Comparison of ENCODE assay signal across 25 cellular contexts in the genomic region with DNA sequence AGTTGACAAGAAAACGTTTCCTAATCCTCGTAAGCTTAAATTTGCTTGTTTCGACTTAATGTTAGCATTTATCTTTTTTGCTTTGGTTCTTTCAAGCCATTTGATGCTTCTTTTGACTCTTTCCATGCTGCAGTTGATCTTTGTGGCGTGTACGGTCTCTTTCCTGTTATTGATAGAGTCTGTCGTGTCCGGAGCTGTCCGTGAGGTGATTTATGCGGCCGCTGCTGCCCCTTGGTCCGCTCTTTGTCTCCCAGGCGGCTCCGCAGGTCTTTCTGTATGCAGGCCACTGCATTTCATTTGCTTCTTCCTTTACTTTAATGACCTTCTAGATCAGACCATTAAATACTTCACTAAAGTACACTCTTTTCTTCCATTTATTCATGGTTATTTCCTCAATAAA. TPM values are rescaled to one million over a fixed set of nuclear protein-coding genes. Genes with fewer than 3 reads are reported as not detected.
DNase-seq lines count a peak whose midpoint lies in the region; ATAC-seq, FAIRE-seq and TF ChIP-seq lines count a peak whose summit lies in the region.
"Had no signal": no experiment of that assay in that cellular context is flagged by ENCODE, and none has a peak within 500 bp of the region (broad histone marks: within the 10 kb centered on the region; RNA-seq: fewer than 3 reads in every experiment).

No MANE protein-coding gene starts in this region.

- H3K36me3 Mint-ChIP-seq in type B pancreatic cell (peaks cover 17% of the 10 kb centered on the region), GM23338 (ENCODE audit: low read depth) (peaks cover 5% of the 10 kb centered on the region)

- no peak overlapping the region for H3K9ac ChIP-seq in HepG2 (ENCODE audit: insufficient read depth, low read depth, low read length)
- H3K9ac ChIP-seq: BLaER1 had no signal

- DNase-seq in HepG2 (ENCODE audit: low spot score) (no peak), right lobe of liver (no peak), dermis microvascular lymphatic vessel endothelial cell (ENCODE audit: low read depth in 2 of 2) (peak; percentile 23 to 61), lung microvascular endothelial cell (ENCODE audit: low read depth in 2 of 2) (peak; percentile 31 to 84), type B pancreatic cell (ENCODE audit: extremely low spot score, unreplicated experiment) (peak; percentile 10), kidney glomerular epithelial cell (lab: John Stamatoyannopoulos, UW) (no peak), GM23338 (ENCODE audit: low spot score) (no peak)
- DNase-seq: Caco-2; CD4-positive, alpha-beta T cell; DMS 273 treated with DMSO at 0.1 percent for 48 hours; DMS79 treated with DMSO at 0.1 percent for 48 hours; KBM-7; NCI-H1092; NCI-H1436; NCI-H187 treated with DMSO at 0.1 percent for 48 hours; NCI-H2227 treated with DMSO at 0.1 percent for 48 hours; NCI-H510A treated with DMSO at 0.1 percent for 48 hours; NCI-H748 treated with DMSO at 0.1 percent for 48 hours; PC-9; RPMI8226 had no signal

- TF ChIP-seq CTCF in HepG2 (CRISPR knock-in tag; IDR thresholded peaks at IDR 0.05) (no peak), right lobe of liver (IDR thresholded peaks at IDR 0.05) (no peak), type B pancreatic cell (conservative IDR thresholded peaks at IDR 0.05) (no peak), GM23338 (conservative IDR thresholded peaks at IDR 0.05; ENCODE audit: low read depth in 2 of 2) (no peak)

- in situ Hi-C loops in HepG2 (cut with HindIII; ENCODE audit: extremely low pct_ligation_motif_present, low pct_unique_long_range_greater_than_20kb), result no loop called here

- H3K36me3 ChIP-seq in HepG2 (replicated peaks in 1 of 2; ENCODE audit: control insufficient read depth in 1 of 2, insufficient read depth in 2 of 2, low read length in 2 of 2) (peaks cover 7 to 8% of the 10 kb centered on the region in 2 experiments; a peak in 4 of 5 replicates), right lobe of liver (no peaks in the 10 kb centered on the region), GM23338 (ENCODE audit: insufficient read depth) (no peaks in the 10 kb centered on the region)

- H3K4me1 ChIP-seq in HepG2 (ENCODE audit: insufficient read depth, low read length), result peaks cover 45% of the 10 kb centered on the region
- peaks cover 0 to 32% (median 14%) of the 10 kb centered on the region in 4 donors for H3K4me1 ChIP-seq in right lobe of liver
- no peaks in the 10 kb centered on the region for H3K4me1 ChIP-seq in GM23338 (ENCODE audit: insufficient read depth)

- TF ChIP-seq RAD21 in HepG2 (CRISPR knock-in tag; IDR thresholded peaks at IDR 0.05), result no peak

- WGBS in HepG2 (ENCODE audit: low lambda C conversion rate), result 92% methylated on average over 13 of the region's 13 CpGs
- 64% methylated on average over 13 of the region's 13 CpGs for WGBS in right lobe of liver (ENCODE audit: insufficient coverage, low coverage, low lambda C conversion rate, missing lambda C conversion rate)

- FAIRE-seq in HepG2 (lab: Jason Lieb, UNC), result no peak
- FAIRE-seq: GM19239, H1 had no signal

- no peaks in the 10 kb centered on the region for H3K9me3 ChIP-seq in HepG2 (ENCODE audit: low read length)
- no peaks in the 10 kb centered on the region for H3K9me3 ChIP-seq in right lobe of liver
- H3K9me3 ChIP-seq: Caco-2 had no signal

- BruUV-seq in HepG2 (replicated peaks; lab: Mats Ljungman, UMichigan), result no TSS peak

- H3K9me2 ChIP-seq in GM23338 (ENCODE audit: insufficient read depth), result no peaks in the 10 kb centered on the region

- H3K27ac ChIP-seq in HepG2 (ENCODE audit: extremely low read length, insufficient read depth, low read length) (no peak overlapping the region), right lobe of liver (no peak overlapping the region), GM23338 (ENCODE audit: low read depth) (no peak overlapping the region)
- H3K27ac ChIP-seq: BLaER1, HL-60, PC-9 had no signal

- TF ChIP-seq POLR2A in HepG2 (IDR thresholded peaks at IDR 0.05; ENCODE audit: insufficient read depth in 1 of 2, low read depth in 2 of 2, low read length in 2 of 2) (no peak), right lobe of liver (IDR thresholded peaks at IDR 0.05) (no peak)

- H3K4me3 Mint-ChIP-seq in type B pancreatic cell (no peak overlapping the region), GM23338 (no peak overlapping the region)
- H3K4me3 Mint-ChIP-seq: CD4-positive, alpha-beta T cell had no signal

- no peaks in the 10 kb centered on the region for H3K27me3 Mint-ChIP-seq in type B pancreatic cell
- H3K27me3 Mint-ChIP-seq in GM23338 (ENCODE audit: insufficient read depth, low read depth, poor library complexity), result peaks cover 3% of the 10 kb centered on the region
- H3K27me3 Mint-ChIP-seq: CD4-positive, alpha-beta T cell had no signal

- no peak for ATAC-seq in HepG2
- no peak for ATAC-seq in right lobe of liver
- no peak for ATAC-seq in GM23338
- ATAC-seq: HCT116 had no signal

- H3K9me3 Mint-ChIP-seq in type B pancreatic cell, result peaks cover 5% of the 10 kb centered on the region
- no peaks in the 10 kb centered on the region for H3K9me3 Mint-ChIP-seq in GM23338
- H3K9me3 Mint-ChIP-seq: CD4-positive, alpha-beta T cell had no signal

- H2AFZ ChIP-seq in HepG2 (ENCODE audit: low read length), result no peak overlapping the region
- H2AFZ ChIP-seq in GM23338, result no peak overlapping the region
- H2AFZ ChIP-seq: PC-9 had no signal

- TF ChIP-seq EP300 in HepG2 (IDR thresholded peaks at IDR 0.05; ENCODE audit: low read depth in 2 of 2, low read length in 2 of 2) (no peak), HepG2 (CRISPR knock-in tag; IDR thresholded peaks at IDR 0.05; ENCODE audit: borderline replicate concordance) (no peak)

- H3F3A ChIP-seq in GM23338 (replicated peaks; ENCODE audit: low read depth), result no peaks in the 10 kb centered on the region

- H3K27me3 ChIP-seq in HepG2 (ENCODE audit: control insufficient read depth in 1 of 2, insufficient read depth in 2 of 2, low read length in 2 of 2) (no peaks in the 10 kb centered on the region), right lobe of liver (no peaks in the 10 kb centered on the region), GM23338 (ENCODE audit: insufficient read depth) (no peaks in the 10 kb centered on the region)
- H3K27me3 ChIP-seq: BLaER1 had no signal

- H3K4me3 ChIP-seq in HepG2 (replicated peaks in 1 of 3; ENCODE audit: insufficient read depth in 1 of 3, low read depth in 2 of 3, low read length in 3 of 3) (no peak overlapping the region), right lobe of liver (no peak overlapping the region), GM23338 (no peak overlapping the region)
- H3K4me3 ChIP-seq: BLaER1, PC-9 had no signal

- no peaks in the 10 kb centered on the region for H4K20me1 ChIP-seq in HepG2 (ENCODE audit: insufficient read depth, low read length)
- H4K20me1 ChIP-seq in GM23338 (replicated peaks; ENCODE audit: insufficient read depth), result peaks cover 6% of the 10 kb centered on the region

- H3K27ac Mint-ChIP-seq in type B pancreatic cell, result no peak overlapping the region
- no peak overlapping the region for H3K27ac Mint-ChIP-seq in GM23338
- H3K27ac Mint-ChIP-seq: CD4-positive, alpha-beta T cell had no signal

- no peak overlapping the region for H3K4me2 ChIP-seq in HepG2 (ENCODE audit: low read depth, low read length)
- no peak overlapping the region for H3K4me2 ChIP-seq in GM23338
- H3K4me2 ChIP-seq: BLaER1, PC-9 had no signal

- intact Hi-C loops in HepG2 (cut with micrococcal nuclease; ENCODE audit: unreplicated experiment) (no loop called here), right lobe of liver (cut with DNase I) (loop anchor here in 1 of 2 donors (10.0 kb wide), 1 partner anchor 122 kb away; no protein-coding TSS in a partner anchor)

- POLR2A ChIA-PET in HepG2 (lab: Yijun Ruan, JAX), result no interaction called here

- CTCF ChIA-PET in HepG2 (lab: Yijun Ruan, JAX; ENCODE audit: low intra/inter-chr PET ratio, low total read pairs), result no interaction called here

- H3K4me1 Mint-ChIP-seq in type B pancreatic cell (ENCODE audit: unreplicated experiment) (peaks cover 22% of the 10 kb centered on the region), GM23338 (peaks cover 6% of the 10 kb centered on the region)

- H3K79me2 ChIP-seq in HepG2 (ENCODE audit: insufficient read depth, low read length) (peaks cover 12% of the 10 kb centered on the region), GM23338 (replicated peaks; ENCODE audit: insufficient read depth) (peaks cover 22% of the 10 kb centered on the region)

TF ChIP-seq in GM23338, 12 proteins besides CTCF, POLR2A, EP300 and RAD21 (continues in another document):
- TF ChIP-seq POLR2AphosphoS5 (IDR thresholded peaks at IDR 0.05; ENCODE audit: low read depth), result no peak

RNA-seq across cellular contexts. Expression of a gene that starts 50.3 kb away (rescaled TPM):
- total RNA-seq in HepG2 (2016; rRNA removed; fragmentation: Illumina TruSeq; extraction: Trizol), result 17.3 and 17.6 TPM in 2 replicates
- total RNA-seq in HepG2 (2016; cell fraction: cytosol; rRNA removed; fragmentation: Illumina TruSeq; extraction: Trizol; ENCODE audit: low read depth), result 13.6 and 13.8 TPM in 2 replicates
- 14.5 and 18.0 TPM in 2 replicates for total RNA-seq in HepG2 (2016; cell fraction: insoluble cytoplasmic fraction; rRNA removed; fragmentation: Illumina TruSeq; extraction: Trizol)
- 15.2 and 19.7 TPM in 2 replicates for total RNA-seq in HepG2 (2016; cell fraction: membrane; rRNA removed; fragmentation: Illumina TruSeq; extraction: Trizol)
- total RNA-seq in HepG2 (2016; cell fraction: nucleus; rRNA removed; fragmentation: Illumina TruSeq; extraction: Trizol), result 11.0 and 13.2 TPM in 2 replicates
- 17.5 and 18.0 TPM in 2 replicates for polyA plus RNA-seq in HepG2 (2011; rRNA removed)
- polyA plus RNA-seq in HepG2 (2011; cell fraction: cytosol; rRNA removed), result 16.4 and 18.2 TPM in 2 replicates
- 14.2 and 18.7 TPM in 2 replicates for polyA plus RNA-seq in HepG2 (2011; cell fraction: nucleus; rRNA removed)
- 12.4 and 15.2 TPM in 2 replicates for polyA plus RNA-seq in HepG2 (2012)
- polyA plus RNA-seq in HepG2 (2016; cell fraction: cytosol; fragmentation: Illumina TruSeq; extraction: Trizol; ENCODE audit: low read depth), result 7.7 and 9.5 TPM in 2 replicates
- polyA plus RNA-seq in HepG2 (2016; cell fraction: insoluble cytoplasmic fraction; fragmentation: Illumina TruSeq; extraction: Trizol; ENCODE audit: low read depth), result 17.3 and 21.6 TPM in 2 replicates
- polyA plus RNA-seq in HepG2 (2016; cell fraction: membrane; fragmentation: Illumina TruSeq; extraction: Trizol; ENCODE audit: low read depth), result 14.3 and 16.8 TPM in 2 replicates
- polyA plus RNA-seq in HepG2 (2016; cell fraction: nucleus; fragmentation: Illumina TruSeq; extraction: Trizol; ENCODE audit: insufficient read depth, low read depth), result 13.4 and 13.5 TPM in 2 replicates
- polyA minus RNA-seq in HepG2 (2011; rRNA and poly(A)+ RNA removed; ENCODE audit: low replicate concordance), result 14.2 and 23.5 TPM in 2 replicates
- 11.9 and 12.0 TPM in 2 replicates for polyA minus RNA-seq in HepG2 (2011; cell fraction: cytosol; rRNA and poly(A)+ RNA removed)
- 21.5 and 22.0 TPM in 2 replicates for polyA minus RNA-seq in HepG2 (2011; cell fraction: nucleus; rRNA and poly(A)+ RNA removed)
- total RNA-seq in right lobe of liver, result 10 to 100 TPM; 10.9 to 18.1 (median 14.0) TPM
- total RNA-seq in dermis microvascular lymphatic vessel endothelial cell, result 12.5 and 18.1 TPM in 2 replicates
- 12.9 and 15.3 TPM in 2 replicates for total RNA-seq in lung microvascular endothelial cell
- total RNA-seq in type B pancreatic cell (ENCODE audit: low replicate concordance), result 16.2 and 24.6 TPM in 2 replicates
- total RNA-seq in GM23338 (2014; rRNA removed; shearing (Covaris generic)), result 10.7 and 13.3 TPM in 2 replicates
- polyA plus RNA-seq in GM23338 (2016; fragmentation: Nextera tagmentation; extraction: Ambion mirVana), result 9.0 and 9.6 TPM in 2 replicates

Comparison
In these comparisons a context has a peak if more than half of its experiments do, and no peak if none do; other contexts are left out.
1. DNase-seq: peak in dermis microvascular lymphatic vessel endothelial cell (2 of 2), lung microvascular endothelial cell (2 of 2) and type B pancreatic cell (single experiment); none in HepG2 (single experiment), right lobe of liver (0 of 3), kidney glomerular epithelial cell (single experiment) and GM23338 (single experiment).